13 cellular contexts compared by ENCODE assay signal in genomic region chr4:74805601-74806000, GRCh38.
DNase-seq lines count a peak whose midpoint lies in the region; ATAC-seq lines count a peak whose summit lies in the region.
"Had no signal": no experiment of that assay in that cellular context is flagged by ENCODE, and none has a peak within 500 bp of the region (broad histone marks: within the 10 kb centered on the region; RNA-seq: fewer than 3 reads in every experiment).

No MANE protein-coding gene starts in this region.

- DNase-seq in AG08396 (ENCODE audit: low spot score) (peak; percentile 43), HS-5 (ENCODE audit: low read depth) (peak; percentile 45), amniotic epithelial cell (ENCODE audit: low read depth) (peak; percentile 76), iris pigment epithelial cell (ENCODE audit: low read depth) (peak; percentile 66), SHP77 (lab: John Stamatoyannopoulos, UW) (no peak), NCI-H1105 (lab: John Stamatoyannopoulos, UW) (no peak)
- DNase-seq: activated CD4-positive, alpha-beta T cell treated with anti-CD3 and anti-CD28 coated beads for 1 hour; activated effector memory CD4-positive, alpha-beta T cell treated with anti-CD3 and anti-CD28 coated beads, Interleukin-2, amount 50 U/mL, for 16 hours; midbrain; thyroid gland had no signal

- ATAC-seq in HG03378 (IDR thresholded peaks at IDR 0.05; ENCODE audit: unreplicated experiment) (no peak), HG02884 (IDR thresholded peaks at IDR 0.05; ENCODE audit: unreplicated experiment) (no peak)
- ATAC-seq: sciatic nerve had no signal

Comparison
In these comparisons a context has a peak if more than half of its experiments do, and no peak if none do; other contexts are left out.
1. DNase-seq: peak in AG08396 (single experiment), HS-5 (single experiment), amniotic epithelial cell (single experiment) and iris pigment epithelial cell (single experiment); none in SHP77 (0 of 2) and NCI-H1105 (single experiment).